Comparison of ENCODE assay signal across 35 cellular contexts in the genomic region with DNA sequence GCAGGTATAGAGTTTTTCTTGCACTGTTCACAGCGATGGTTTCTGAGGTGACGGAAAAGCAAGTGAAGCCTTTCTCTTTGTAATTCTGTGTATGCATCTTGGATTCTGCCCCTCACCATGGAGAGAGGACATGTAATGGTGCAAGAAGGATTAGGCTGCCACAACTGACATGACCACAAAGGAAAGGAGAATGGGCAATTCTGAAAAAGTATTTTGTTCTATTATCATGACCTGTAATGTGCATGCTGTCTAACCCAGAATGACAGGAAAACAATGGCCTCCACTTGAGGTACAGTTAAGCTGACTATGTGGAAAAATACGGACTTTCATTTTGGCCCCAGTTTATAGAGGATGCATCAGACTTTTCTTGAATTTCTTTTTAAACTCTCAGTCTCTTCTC.
"Had no signal": no experiment of that assay in that cellular context is flagged by ENCODE, and none has a peak within 500 bp of the region (broad histone marks: within the 10 kb centered on the region; RNA-seq: fewer than 3 reads in every experiment).

No MANE protein-coding gene starts in this region.

- H3K4me3 Mint-ChIP-seq: activated B cell treated with CpG ODN at 0.5 μM for 24 hours; activated CD4-positive, alpha-beta memory T cell treated with anti-CD3 and anti-CD28 coated beads for 36 hours; activated CD4-positive, alpha-beta T cell treated with anti-CD3 and anti-CD28 coated beads, Interleukin-2, amount 10 ng/mL, durations not matched to agents 24 days and 14 days; activated CD8-positive, alpha-beta T cell treated with anti-CD3 and anti-CD28 coated beads for 36 hours; activated naive CD4-positive, alpha-beta T cell treated with anti-CD3 and anti-CD28 coated beads for 36 hours; activated naive CD8-positive, alpha-beta T cell treated with anti-CD3 and anti-CD28 coated beads for 36 hours; activated T-cell treated with anti-CD3 and anti-CD28 coated beads, Interleukin-2, amount 50 U/mL, for 4 hours; activated T-cell treated with anti-CD3 and anti-CD28 coated beads, Interleukin-2, amount 50 U/mL, for 72 hours; activated T-helper 1 cell treated with anti-CD3 and anti-CD28 coated beads, Interleukin-12 subunit alpha, Interleukin-12 subunit beta, Interleukin-2, Interleukin-4 antibody, amounts not matched to agents 30 ng/mL and 10 ng/mL and 1 ng/mL, durations not matched to agents 14 hours and 24 hours and 36 hours; activated T-helper 17 cell treated with anti-CD3 and anti-CD28 coated beads, Interleukin-2, amount 50 U/mL, for 72 hours; T-helper 1 cell treated with Interleukin-12 subunit alpha and Interleukin-12 subunit beta and Interleukin-4 antibody, amounts not matched to agents 30 μg/mL and 1 μg/mL, for 36 hours; T-helper 2 cell treated with Interferon-gamma antibody and Interleukin-4, amounts not matched to agents 5 μg/mL and 100 μg/mL, for 36 hours had no signal

- H3K36me3 ChIP-seq: adrenal gland, brain microvascular endothelial cell, breast epithelium had no signal

- H3K9me3 Mint-ChIP-seq: activated B cell treated with CpG ODN at 0.5 μM for 24 hours; activated CD4-positive, alpha-beta memory T cell treated with anti-CD3 and anti-CD28 coated beads for 36 hours; activated CD4-positive, alpha-beta T cell treated with anti-CD3 and anti-CD28 coated beads, Interleukin-2, amount 10 ng/mL, durations not matched to agents 24 days and 14 days; activated CD8-positive, alpha-beta T cell treated with anti-CD3 and anti-CD28 coated beads for 36 hours; activated naive CD4-positive, alpha-beta T cell treated with anti-CD3 and anti-CD28 coated beads for 36 hours; activated naive CD4-positive, alpha-beta T cell treated with anti-CD3 and anti-CD28 coated beads, Interleukin-2, amount 50 U/mL, for 72 hours; activated naive CD8-positive, alpha-beta T cell treated with anti-CD3 and anti-CD28 coated beads for 36 hours; activated T-cell treated with anti-CD3 and anti-CD28 coated beads, Interleukin-2, amount 50 U/mL, for 4 hours; activated T-cell treated with anti-CD3 and anti-CD28 coated beads, Interleukin-2, amount 50 U/mL, for 72 hours; activated T-helper 1 cell treated with anti-CD3 and anti-CD28 coated beads, Interleukin-12 subunit alpha, Interleukin-12 subunit beta, Interleukin-2, Interleukin-4 antibody, amounts not matched to agents 30 ng/mL and 10 ng/mL and 1 ng/mL, durations not matched to agents 14 hours and 24 hours and 36 hours; T-helper 1 cell treated with Interleukin-12 subunit alpha and Interleukin-12 subunit beta and Interleukin-4 antibody, amounts not matched to agents 30 μg/mL and 1 μg/mL, for 36 hours; T-helper 2 cell treated with Interferon-gamma antibody and Interleukin-4, amounts not matched to agents 5 μg/mL and 100 μg/mL, for 36 hours had no signal

- DNase-seq: activated B cell treated with CpG ODN at 0.5 μM for 24 hours; activated CD4-positive, alpha-beta memory T cell treated with anti-CD3 and anti-CD28 coated beads for 36 hours; activated CD4-positive, alpha-beta T cell treated with anti-CD3 and anti-CD28 coated beads for 4 hours; activated CD4-positive, alpha-beta T cell treated with anti-CD3 and anti-CD28 coated beads, Interleukin-2, amount 10 ng/mL, durations not matched to agents 24 days and 14 days; activated CD4-positive, alpha-beta T cell treated with anti-CD3 and anti-CD28 coated beads, Interleukin-2, amount 50 U/mL, for 1 hour; activated CD4-positive, alpha-beta T cell treated with anti-CD3 and anti-CD28 coated beads, Interleukin-2, amount 50 U/mL, for 4 hours; activated CD4-positive, CD25-positive, alpha-beta regulatory T cell treated with anti-CD3 and anti-CD28 coated beads, Interleukin-2, amount 50 U/mL, for 72 hours; activated CD8-positive, alpha-beta memory T cell treated with anti-CD3 and anti-CD28 coated beads, Interleukin-2, amount 50 U/mL, for 4 hours; activated CD8-positive, alpha-beta T cell treated with anti-CD3 and anti-CD28 coated beads for 36 hours; activated effector memory CD4-positive, alpha-beta T cell treated with anti-CD3 and anti-CD28 coated beads, Interleukin-2, amount 50 U/mL, for 16 hours; activated gamma-delta T cell treated with Interleukin-2 at 50 U/mL for 16 hours; activated naive CD4-positive, alpha-beta T cell; activated naive CD4-positive, alpha-beta T cell treated with anti-CD3 and anti-CD28 coated beads for 36 hours; activated naive CD4-positive, alpha-beta T cell treated with anti-CD3 and anti-CD28 coated beads, Interleukin-2, amount 50 U/mL, for 16 hours; activated naive CD8-positive, alpha-beta T cell treated with anti-CD3 and anti-CD28 coated beads for 36 hours; activated T-cell treated with anti-CD3 and anti-CD28 coated beads for 4 hours; activated T-cell treated with anti-CD3 and anti-CD28 coated beads, Interleukin-2, amount 50 U/mL, for 1 hour; activated T-cell treated with anti-CD3 and anti-CD28 coated beads, Interleukin-2, amount 50 U/mL, for 4 hours; activated T-cell treated with anti-CD3 and anti-CD28 coated beads, Interleukin-2, amount 50 U/mL, for 72 hours; adrenal gland; amniotic stem cell; aorta; body of pancreas; brain microvascular endothelial cell; central memory CD4-positive, alpha-beta T cell; T-helper 1 cell; T-helper 2 cell; T-helper 9 cell had no signal

- H3K9me3 ChIP-seq: adrenal gland, body of pancreas, breast epithelium had no signal

- H3K27ac ChIP-seq: adrenal gland, body of pancreas, brain microvascular endothelial cell, breast epithelium, VCaP had no signal

- H3K4me1 ChIP-seq: adrenal gland, body of pancreas, breast epithelium had no signal

- H3K36me3 Mint-ChIP-seq: activated CD4-positive, alpha-beta memory T cell treated with anti-CD3 and anti-CD28 coated beads for 36 hours; activated naive CD4-positive, alpha-beta T cell treated with anti-CD3 and anti-CD28 coated beads, Interleukin-2, amount 50 U/mL, for 72 hours; activated naive CD8-positive, alpha-beta T cell treated with anti-CD3 and anti-CD28 coated beads for 36 hours had no signal

- H3K27ac Mint-ChIP-seq: activated B cell treated with CpG ODN at 0.5 μM for 24 hours; activated CD4-positive, alpha-beta memory T cell treated with anti-CD3 and anti-CD28 coated beads for 36 hours; activated CD4-positive, alpha-beta T cell treated with anti-CD3 and anti-CD28 coated beads, Interleukin-2, amount 10 ng/mL, durations not matched to agents 24 days and 14 days; activated CD8-positive, alpha-beta T cell treated with anti-CD3 and anti-CD28 coated beads for 36 hours; activated naive CD4-positive, alpha-beta T cell treated with anti-CD3 and anti-CD28 coated beads for 36 hours; activated naive CD4-positive, alpha-beta T cell treated with anti-CD3 and anti-CD28 coated beads, Interleukin-2, amount 50 U/mL, for 72 hours; activated naive CD8-positive, alpha-beta T cell treated with anti-CD3 and anti-CD28 coated beads for 36 hours; activated T-cell treated with anti-CD3 and anti-CD28 coated beads, Interleukin-2, amount 50 U/mL, for 72 hours; activated T-helper 1 cell treated with anti-CD3 and anti-CD28 coated beads, Interleukin-12 subunit alpha, Interleukin-12 subunit beta, Interleukin-2, Interleukin-4 antibody, amounts not matched to agents 30 ng/mL and 10 ng/mL and 1 ng/mL, durations not matched to agents 14 hours and 24 hours and 36 hours; activated T-helper 17 cell treated with anti-CD3 and anti-CD28 coated beads, Interleukin-2, amount 50 U/mL, for 72 hours; T-helper 1 cell treated with Interleukin-12 subunit alpha and Interleukin-12 subunit beta and Interleukin-4 antibody, amounts not matched to agents 30 μg/mL and 1 μg/mL, for 36 hours; T-helper 2 cell treated with Interferon-gamma antibody and Interleukin-4, amounts not matched to agents 5 μg/mL and 100 μg/mL, for 36 hours had no signal

- H3K4me3 ChIP-seq: adrenal gland, body of pancreas, breast epithelium had no signal

- H3K27me3 Mint-ChIP-seq: activated B cell treated with CpG ODN at 0.5 μM for 24 hours; activated CD4-positive, alpha-beta memory T cell treated with anti-CD3 and anti-CD28 coated beads for 36 hours; activated CD4-positive, alpha-beta T cell treated with anti-CD3 and anti-CD28 coated beads, Interleukin-2, amount 10 ng/mL, durations not matched to agents 24 days and 14 days; activated CD8-positive, alpha-beta T cell treated with anti-CD3 and anti-CD28 coated beads for 36 hours had no signal

- H3K4me1 Mint-ChIP-seq: activated B cell treated with CpG ODN at 0.5 μM for 24 hours; activated CD4-positive, alpha-beta T cell treated with anti-CD3 and anti-CD28 coated beads, Interleukin-2, amount 10 ng/mL, durations not matched to agents 24 days and 14 days; activated naive CD8-positive, alpha-beta T cell treated with anti-CD3 and anti-CD28 coated beads for 36 hours; activated T-helper 17 cell treated with anti-CD3 and anti-CD28 coated beads, Interleukin-2, amount 50 U/mL, for 72 hours had no signal

- H3K27me3 ChIP-seq: adrenal gland, body of pancreas, brain microvascular endothelial cell, breast epithelium had no signal
